Comparison of ENCODE assay signal across 23 cellular contexts in genomic region chr7:115013887-115014286, GRCh38.
A peak's percentile ranks its signal among the peaks of the same experiment; 100 is the strongest.
DNase-seq lines count a peak whose midpoint lies in the region; ATAC-seq lines count a peak whose summit lies in the region.
"Had no signal": no experiment of that assay in that cellular context is flagged by ENCODE, and none has a peak within 500 bp of the region (broad histone marks: within the 10 kb centered on the region; RNA-seq: fewer than 3 reads in every experiment).

No MANE protein-coding gene starts in this region.

- CTCF ChIA-PET in activated CD8-positive, alpha-beta memory T cell treated with anti-CD3 and anti-CD28 coated beads, Interleukin-2, amount 10 ng/mL, durations not matched to agents 7 days and 5 days (lab: Charles Lee) = no interaction called here
- CTCF ChIA-PET in CD8-positive, alpha-beta memory T cell (lab: Charles Lee) = no interaction called here
- CTCF ChIA-PET in activated CD8-positive, alpha-beta T cell treated with anti-CD3 and anti-CD28 coated beads, Interleukin-2, amount 10 ng/mL, durations not matched to agents 7 days and 5 days (lab: Charles Lee) = no interaction called here

- peaks cover 48% of the 10 kb centered on the region for H3K4me1 ChIP-seq in CD8-positive, alpha-beta memory T cell (ENCODE audit: insufficient read depth, low read length)

- H3K4me1 Mint-ChIP-seq in activated CD8-positive, alpha-beta memory T cell treated with anti-CD3 and anti-CD28 coated beads, Interleukin-2, amount 10 ng/mL, durations not matched to agents 7 days and 5 days = peaks cover 55% of the 10 kb centered on the region
- H3K4me1 Mint-ChIP-seq in CD8-positive, alpha-beta memory T cell = peaks cover 63 to 84% (median 76%) of the 10 kb centered on the region in 3 donors
- H3K4me1 Mint-ChIP-seq in activated CD8-positive, alpha-beta T cell treated with anti-CD3 and anti-CD28 coated beads, Interleukin-2, amount 10 ng/mL, durations not matched to agents 7 days and 5 days (ENCODE audit: low read depth) = peaks cover 64% of the 10 kb centered on the region

- no peak overlapping the region for H3K4me3 Mint-ChIP-seq in activated CD8-positive, alpha-beta memory T cell treated with anti-CD3 and anti-CD28 coated beads, Interleukin-2, amount 10 ng/mL, durations not matched to agents 7 days and 5 days
- peak overlapping the region in 4 of 7 donors; percentile 10 to 38 (median 27) for H3K4me3 Mint-ChIP-seq in CD8-positive, alpha-beta memory T cell
- no peak overlapping the region for H3K4me3 Mint-ChIP-seq in activated CD8-positive, alpha-beta T cell treated with anti-CD3 and anti-CD28 coated beads, Interleukin-2, amount 10 ng/mL, durations not matched to agents 7 days and 5 days
- H3K4me3 Mint-ChIP-seq: dendritic cell treated with granulocyte-macrophage colony-stimulating factor and Interleukin-4, amounts not matched to agents 40 ng/mL and 50 ng/mL, for 4 days; naive thymus-derived CD8-positive, alpha-beta T cell had no signal

- H3K27ac Mint-ChIP-seq in activated CD8-positive, alpha-beta memory T cell treated with anti-CD3 and anti-CD28 coated beads, Interleukin-2, amount 10 ng/mL, durations not matched to agents 7 days and 5 days = peak overlapping the region; percentile 11
- peak overlapping the region; percentile 54 to 79 (median 68) for H3K27ac Mint-ChIP-seq in CD8-positive, alpha-beta memory T cell
- peak overlapping the region; percentile 20 for H3K27ac Mint-ChIP-seq in activated CD8-positive, alpha-beta T cell treated with anti-CD3 and anti-CD28 coated beads, Interleukin-2, amount 10 ng/mL, durations not matched to agents 7 days and 5 days
- H3K27ac Mint-ChIP-seq: dendritic cell treated with granulocyte-macrophage colony-stimulating factor and Interleukin-4, amounts not matched to agents 40 ng/mL and 50 ng/mL, for 4 days had no signal

- no peak for DNase-seq in activated CD8-positive, alpha-beta memory T cell treated with anti-CD3 and anti-CD28 coated beads, Interleukin-2, amount 10 ng/mL, durations not matched to agents 7 days and 5 days
- DNase-seq in activated CD8-positive, alpha-beta memory T cell treated with anti-CD3 and anti-CD28 coated beads for 24 hours = no peak
- no peak for DNase-seq in CD8-positive, alpha-beta memory T cell
- DNase-seq in activated CD8-positive, alpha-beta T cell treated with anti-CD3 and anti-CD28 coated beads, Interleukin-2, amount 10 ng/mL, durations not matched to agents 7 days and 5 days = no peak
- peak; percentile 31 for DNase-seq in iris pigment epithelial cell (ENCODE audit: low read depth)
- no peak for DNase-seq in NCI-H1694 (lab: John Stamatoyannopoulos, UW)
- DNase-seq in NCI-H2196 (lab: John Stamatoyannopoulos, UW; ENCODE audit: unreplicated experiment) = no peak
- DNase-seq: activated naive CD4-positive, alpha-beta T cell treated with anti-CD3 and anti-CD28 coated beads, Interleukin-2, amount 50 U/mL, for 16 hours; activated T-cell treated with anti-CD3 and anti-CD28 coated beads, Interleukin-2, amount 50 U/mL, for 48 hours; COR-L47; DMS79; GF-D8; left ventricle myocardium superior; midbrain; naive thymus-derived CD8-positive, alpha-beta T cell; NCI-H524 treated with DMSO at 0.1 percent for 48 hours; SHP77; stimulated activated naive CD8-positive, alpha-beta T cell treated with anti-CD3 and anti-CD28 coated beads, Interleukin-15, Interleukin-2, amounts not matched to agents 100 U/mL and 50 U/mL, for 24 hours; thyroid gland had no signal

- no peaks in the 10 kb centered on the region for H3K9me3 ChIP-seq in CD8-positive, alpha-beta memory T cell (ENCODE audit: low read length)
- H3K9me3 ChIP-seq: ascending aorta, thyroid gland had no signal

- no peak overlapping the region for H3K27ac ChIP-seq in CD8-positive, alpha-beta memory T cell (ENCODE audit: low read depth, low read length)
- H3K27ac ChIP-seq: ascending aorta, thyroid gland had no signal

- H3K36me3 Mint-ChIP-seq in activated CD8-positive, alpha-beta memory T cell treated with anti-CD3 and anti-CD28 coated beads, Interleukin-2, amount 10 ng/mL, durations not matched to agents 7 days and 5 days = peaks cover 49% of the 10 kb centered on the region
- H3K36me3 Mint-ChIP-seq in CD8-positive, alpha-beta memory T cell = peaks cover 21 to 45% (median 40%) of the 10 kb centered on the region in 3 donors
- peaks cover 58% of the 10 kb centered on the region for H3K36me3 Mint-ChIP-seq in activated CD8-positive, alpha-beta T cell treated with anti-CD3 and anti-CD28 coated beads, Interleukin-2, amount 10 ng/mL, durations not matched to agents 7 days and 5 days (ENCODE audit: low read depth)

- no peaks in the 10 kb centered on the region for H3K27me3 Mint-ChIP-seq in activated CD8-positive, alpha-beta memory T cell treated with anti-CD3 and anti-CD28 coated beads, Interleukin-2, amount 10 ng/mL, durations not matched to agents 7 days and 5 days
- no peaks in the 10 kb centered on the region for H3K27me3 Mint-ChIP-seq in CD8-positive, alpha-beta memory T cell
- H3K27me3 Mint-ChIP-seq in activated CD8-positive, alpha-beta T cell treated with anti-CD3 and anti-CD28 coated beads, Interleukin-2, amount 10 ng/mL, durations not matched to agents 7 days and 5 days (ENCODE audit: low read depth) = no peaks in the 10 kb centered on the region
- H3K27me3 Mint-ChIP-seq: dendritic cell treated with granulocyte-macrophage colony-stimulating factor and Interleukin-4, amounts not matched to agents 40 ng/mL and 50 ng/mL, for 4 days; naive thymus-derived CD8-positive, alpha-beta T cell had no signal

- H3K9me3 Mint-ChIP-seq in activated CD8-positive, alpha-beta memory T cell treated with anti-CD3 and anti-CD28 coated beads, Interleukin-2, amount 10 ng/mL, durations not matched to agents 7 days and 5 days (ENCODE audit: low read depth) = peaks cover 2% of the 10 kb centered on the region
- no peaks in the 10 kb centered on the region for H3K9me3 Mint-ChIP-seq in CD8-positive, alpha-beta memory T cell
- peaks cover 3% of the 10 kb centered on the region for H3K9me3 Mint-ChIP-seq in activated CD8-positive, alpha-beta T cell treated with anti-CD3 and anti-CD28 coated beads, Interleukin-2, amount 10 ng/mL, durations not matched to agents 7 days and 5 days (ENCODE audit: insufficient read depth)
- H3K9me3 Mint-ChIP-seq: dendritic cell treated with granulocyte-macrophage colony-stimulating factor and Interleukin-4, amounts not matched to agents 40 ng/mL and 50 ng/mL, for 4 days; naive thymus-derived CD8-positive, alpha-beta T cell had no signal

- ATAC-seq in activated CD8-positive, alpha-beta memory T cell treated with anti-CD3 and anti-CD28 coated beads, Interleukin-2, amount 10 ng/mL, durations not matched to agents 7 days and 5 days = no peak
- no peak for ATAC-seq in activated CD8-positive, alpha-beta T cell treated with anti-CD3 and anti-CD28 coated beads, Interleukin-2, amount 10 ng/mL, durations not matched to agents 7 days and 5 days
- ATAC-seq in HG02840 (IDR thresholded peaks at IDR 0.05; ENCODE audit: low FRiP score, unreplicated experiment) = no peak
- ATAC-seq: left ventricle myocardium superior; naive thymus-derived CD8-positive, alpha-beta T cell; Panc1; stimulated activated naive CD8-positive, alpha-beta T cell treated with anti-CD3 and anti-CD28 coated beads, Interleukin-15, Interleukin-2, amounts not matched to agents 100 U/mL and 50 U/mL, for 24 hours had no signal

- no peaks in the 10 kb centered on the region for H3K36me3 ChIP-seq in CD8-positive, alpha-beta memory T cell (ENCODE audit: insufficient read depth, low read length)
- H3K36me3 ChIP-seq: thyroid gland had no signal

- H3K27me3 ChIP-seq in CD8-positive, alpha-beta memory T cell (ENCODE audit: insufficient read depth, low read length, poor library complexity, severe bottlenecking) = no peaks in the 10 kb centered on the region
- H3K27me3 ChIP-seq: ascending aorta, thyroid gland had no signal

- H3K4me3 ChIP-seq in CD8-positive, alpha-beta memory T cell (ENCODE audit: low read length) = no peak overlapping the region
- H3K4me3 ChIP-seq: ascending aorta, thyroid gland had no signal

- POLR2A ChIA-PET in CD8-positive, alpha-beta memory T cell (lab: Charles Lee) = no interaction called here
- POLR2A ChIA-PET in activated CD8-positive, alpha-beta T cell treated with anti-CD3 and anti-CD28 coated beads, Interleukin-2, amount 10 ng/mL, durations not matched to agents 7 days and 5 days (lab: Charles Lee) = no interaction called here

Comparison
In these comparisons a context has a peak if more than half of its experiments do, and no peak if none do; other contexts are left out.
1. H3K27ac Mint-ChIP-seq: peak in every context shown above with its lines; median percentile 68 in CD8-positive, alpha-beta memory T cell; 20 in activated CD8-positive, alpha-beta T cell treated with anti-CD3 and anti-CD28 coated beads, Interleukin-2, amount 10 ng/mL, durations not matched to agents 7 days and 5 days; 11 in activated CD8-positive, alpha-beta memory T cell treated with anti-CD3 and anti-CD28 coated beads, Interleukin-2, amount 10 ng/mL, durations not matched to agents 7 days and 5 days.
2. H3K4me3 Mint-ChIP-seq: peak in CD8-positive, alpha-beta memory T cell (4 of 7); none in activated CD8-positive, alpha-beta memory T cell treated with anti-CD3 and anti-CD28 coated beads, Interleukin-2, amount 10 ng/mL, durations not matched to agents 7 days and 5 days (single experiment) and activated CD8-positive, alpha-beta T cell treated with anti-CD3 and anti-CD28 coated beads, Interleukin-2, amount 10 ng/mL, durations not matched to agents 7 days and 5 days (single experiment).